Comparison of ENCODE assay signal across 19 cellular contexts in the genomic region with DNA sequence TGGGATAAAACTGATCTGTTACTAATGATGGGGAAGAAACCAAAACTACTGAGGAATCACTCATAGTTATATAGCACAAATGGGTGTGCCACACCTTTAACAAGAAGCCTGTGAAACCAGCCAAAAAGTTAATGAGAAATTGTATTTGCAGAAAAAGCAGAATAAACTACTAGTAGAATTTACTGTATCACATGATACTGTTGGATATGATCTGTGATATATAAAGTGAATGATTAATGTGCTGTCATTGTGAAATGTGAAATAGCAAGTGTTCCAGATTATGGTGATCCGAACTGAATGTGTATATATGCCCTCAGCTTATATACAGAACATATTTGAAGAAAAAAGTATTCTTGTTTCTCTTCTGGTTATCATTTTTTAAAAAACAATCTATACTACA. TPM values are rescaled to one million over a fixed set of nuclear protein-coding genes. Genes with fewer than 3 reads are reported as not detected.
DNase-seq lines count a peak whose midpoint lies in the region; ATAC-seq, FAIRE-seq and TF ChIP-seq lines count a peak whose summit lies in the region.
"Had no signal": no experiment of that assay in that cellular context is flagged by ENCODE, and none has a peak within 500 bp of the region (broad histone marks: within the 10 kb centered on the region; RNA-seq: fewer than 3 reads in every experiment).

No MANE protein-coding gene starts in this region.

- TF ChIP-seq POLR2A in GM12892 (IDR thresholded peaks at IDR 0.05; ENCODE audit: low read depth, low read length) (no peak), vagina (IDR thresholded peaks at IDR 0.05) (no peak), sigmoid colon (IDR thresholded peaks at IDR 0.05) (no peak)

- no peaks in the 10 kb centered on the region for H3K27me3 ChIP-seq in vagina
- no peaks in the 10 kb centered on the region for H3K27me3 ChIP-seq in sigmoid colon
- H3K27me3 ChIP-seq: MG63 had no signal

- TF ChIP-seq CTCF in vagina (IDR thresholded peaks at IDR 0.05), result no peak
- TF ChIP-seq CTCF in sigmoid colon (IDR thresholded peaks at IDR 0.05), result no peak

- no peaks in the 10 kb centered on the region for H3K27me3 Mint-ChIP-seq in T-helper 17 cell
- H3K27me3 Mint-ChIP-seq: B cell; CD4-positive, CD25-positive, alpha-beta regulatory T cell had no signal

- no peaks in the 10 kb centered on the region for H3K36me3 Mint-ChIP-seq in T-helper 17 cell (ENCODE audit: low read depth)

- H3K4me1 Mint-ChIP-seq in T-helper 17 cell, result peaks cover 7% of the 10 kb centered on the region

- H3K4me1 ChIP-seq in vagina (peaks cover 22% of the 10 kb centered on the region), sigmoid colon (peaks cover 0 to 71% (median 63%) of the 10 kb centered on the region in 4 donors)

- 39 to 70% methylated on average over 1 of the region's 1 CpG for WGBS in sigmoid colon, 2 donors

- no peak overlapping the region for H3K4me3 ChIP-seq in vagina
- H3K4me3 ChIP-seq in sigmoid colon, result no peak overlapping the region
- H3K4me3 ChIP-seq: MG63 had no signal

- intact Hi-C loops in vagina (cut with DNase I), result no loop called here
- intact Hi-C loops in sigmoid colon (cut with DNase I), result no loop called here

- DNase-seq in GM12892 (ENCODE audit: insufficient read length) (no peak), T-helper 17 cell (no peak), vagina (ENCODE audit: extremely low spot score in 2 of 2) (no peak), NCI-H226 (no peak), sigmoid colon (no peak)
- DNase-seq: Caco-2; CD4-positive, CD25-positive, alpha-beta regulatory T cell; DMS53; GOT3; HFFc6; MG63; NCI-H1092; NCI-H2081 treated with DMSO at 0.1 percent for 48 hours; NCI-H524 treated with DMSO at 0.1 percent for 48 hours; Right ventricle myocardium superior had no signal

- no peak overlapping the region for H3K4me3 Mint-ChIP-seq in T-helper 17 cell
- H3K4me3 Mint-ChIP-seq: B cell, HFFc6 had no signal

- peaks cover 0 to 5% of the 10 kb centered on the region in 2 donors for H3K36me3 ChIP-seq in vagina
- H3K36me3 ChIP-seq in sigmoid colon, result peaks cover 0 to 14% (median 0%) of the 10 kb centered on the region in 4 donors

- FAIRE-seq in GM12892 (lab: Jason Lieb, UNC) (peak; percentile 24), islet of Langerhans (lab: Jason Lieb, UNC) (peak; percentile 27)
- FAIRE-seq: RCC 7860 had no signal

- H3K27ac Mint-ChIP-seq in T-helper 17 cell, result peak overlapping the region; percentile 83
- H3K27ac Mint-ChIP-seq: B cell, HFFc6 had no signal

- TF ChIP-seq EP300 in sigmoid colon (IDR thresholded peaks at IDR 0.05), result no peak

- no peak for ATAC-seq in T-helper 17 cell
- ATAC-seq in HG03196 (IDR thresholded peaks at IDR 0.05; ENCODE audit: unreplicated experiment), result no peak

- H3K27ac ChIP-seq in vagina, result peak overlapping the region; percentile 6
- H3K27ac ChIP-seq in sigmoid colon, result peak overlapping the region in 1 of 4 donors; percentile 62

- H3K9me3 ChIP-seq in T-helper 17 cell (ENCODE audit: control insufficient read depth, low read length, poor library complexity, severe bottlenecking) (no peaks in the 10 kb centered on the region), vagina (no peaks in the 10 kb centered on the region), sigmoid colon (no peaks in the 10 kb centered on the region)
- H3K9me3 ChIP-seq: Caco-2, MG63 had no signal

RNA-seq across cellular contexts. Expression of a gene that starts 30.5 kb away (rescaled TPM):
- 58.4 TPM for polyA plus RNA-seq in GM12892 (2012; ENCODE audit: missing spikeins)
- total RNA-seq in T-helper 17 cell, result 10 to 100 TPM; 46.4 to 54.9 TPM
- 63.3 TPM for total RNA-seq in vagina
- total RNA-seq in sigmoid colon, result 100 to 1,000 TPM in 1 of 4 donors, 10 to 100 TPM in 3; 82.8 to 114 (median 90.5) TPM
- polyA plus RNA-seq in sigmoid colon, result 10 to 100 TPM; 19.9 to 32.3 (median 20.4) TPM

RNA-seq across cellular contexts. Expression of a gene that starts 30.8 kb away (rescaled TPM):
- polyA plus RNA-seq in GM12892 (2012; ENCODE audit: missing spikeins), result 6.3 TPM
- total RNA-seq in T-helper 17 cell (1 to 10 TPM; 1.2 to 1.3 TPM), vagina (17.7 TPM), sigmoid colon (10 to 100 TPM; 40.2 to 56.6 (median 50.4) TPM)
- polyA plus RNA-seq in sigmoid colon, result 1 to 10 TPM; 4.2 to 6.2 (median 5.3) TPM
